ENCODE assay signal across 9 cellular contexts in the genomic region with DNA sequence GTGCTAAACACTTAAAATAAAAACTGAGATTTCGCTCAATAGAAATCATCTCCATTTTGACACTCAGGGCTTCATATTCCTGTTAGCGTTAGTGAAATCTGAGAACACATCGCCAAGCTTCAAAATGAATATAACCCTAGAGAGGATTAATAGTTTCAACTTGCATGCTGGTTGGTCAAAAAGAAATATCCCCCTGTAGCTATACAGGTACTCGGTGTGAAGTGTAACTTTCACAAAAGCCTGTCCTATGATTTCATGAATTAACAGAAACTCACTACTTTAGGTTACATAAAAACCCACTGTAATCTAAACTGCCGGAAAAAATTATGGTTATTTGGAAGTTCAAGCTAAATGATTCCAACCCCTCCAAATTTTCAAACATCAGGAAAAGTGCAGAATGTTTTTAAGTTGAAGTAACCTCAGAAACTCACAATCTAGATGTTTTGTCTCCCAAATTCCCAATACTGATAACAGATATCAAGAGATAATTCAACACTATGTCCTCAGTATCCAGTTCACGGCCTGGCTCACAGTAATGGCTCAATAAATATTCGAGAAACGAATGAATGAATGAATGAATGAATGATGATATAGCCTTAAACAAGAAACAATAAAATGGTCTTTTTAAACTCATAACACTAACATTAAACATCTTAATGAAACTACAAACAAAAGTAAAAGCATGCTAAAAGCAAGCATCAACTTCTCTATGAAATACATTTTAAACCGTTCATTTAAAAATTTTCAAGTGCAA. TPM values are rescaled to one million over a fixed set of nuclear protein-coding genes. Genes with fewer than 3 reads are reported as not detected.
DNase-seq lines count a peak whose midpoint lies in the region; ATAC-seq, FAIRE-seq and TF ChIP-seq lines count a peak whose summit lies in the region.
"Had no signal": no experiment of that assay in that cellular context is flagged by ENCODE, and none has a peak within 500 bp of the region (broad histone marks: within the 10 kb centered on the region; RNA-seq: fewer than 3 reads in every experiment).

No MANE protein-coding gene starts in this region.

- 59 to 64% methylated on average over 9 of the region's 9 CpGs for WGBS in esophagus squamous epithelium, 2 donors

- no peaks in the 10 kb centered on the region for H3K9me3 ChIP-seq in OCI-LY3 (ENCODE audit: insufficient read depth, low read length)
- H3K9me3 ChIP-seq in esophagus squamous epithelium = no peaks in the 10 kb centered on the region
- no peaks in the 10 kb centered on the region for H3K9me3 ChIP-seq in skeletal muscle satellite cell (replicated peaks; ENCODE audit: low read length)

- ATAC-seq in sciatic nerve (no peak), Right ventricle myocardium superior (ENCODE audit: poor library complexity) (no peak)

- DNase-seq in T-helper 2 cell treated with Interferon-gamma antibody and Interleukin-4, amounts not matched to agents 5 μg/mL and 100 μg/mL, for 36 hours (ENCODE audit: low spot score) = no peak
- DNase-seq in T-helper 2 cell = no peak
- no peak for DNase-seq in esophagus squamous epithelium (lab: John Stamatoyannopoulos, UW)
- DNase-seq in frontal cortex (ENCODE audit: low spot score in 2 of 2) = no peak
- DNase-seq in sciatic nerve (ENCODE audit: low spot score) = no peak
- no peak for DNase-seq in Right ventricle myocardium superior
- DNase-seq: stimulated activated CD4-positive, alpha-beta T cell treated with anti-CD3 and anti-CD28 coated beads, Interleukin-15, amount 100 ng/mL, for 24 hours had no signal

- H3K4me2 ChIP-seq in OCI-LY3 (ENCODE audit: low read length) (peak overlapping the region; percentile 92), skeletal muscle satellite cell (ENCODE audit: low read length) (peak overlapping the region; percentile 87)

- peak overlapping the region; percentile 91 for H3K4me3 ChIP-seq in OCI-LY3 (ENCODE audit: low read length)
- peak overlapping the region in 3 of 4 donors; percentile 82 to 84 (median 84) for H3K4me3 ChIP-seq in esophagus squamous epithelium
- H3K4me3 ChIP-seq in skeletal muscle satellite cell (ENCODE audit: low read length) = peak overlapping the region; percentile 77

- H3K36me3 ChIP-seq in OCI-LY3 (replicated peaks; ENCODE audit: low read depth, low read length) (no peaks in the 10 kb centered on the region), esophagus squamous epithelium (no peaks in the 10 kb centered on the region), skeletal muscle satellite cell (ENCODE audit: insufficient read depth, low read length) (no peaks in the 10 kb centered on the region)

- TF ChIP-seq CTCF in OCI-LY3 (IDR thresholded peaks at IDR 0.05; ENCODE audit: low read depth, low read length) (no peak), esophagus squamous epithelium (IDR thresholded peaks at IDR 0.05) (no peak)

- H3K36me3 Mint-ChIP-seq in T-helper 2 cell treated with Interferon-gamma antibody and Interleukin-4, amounts not matched to agents 5 μg/mL and 100 μg/mL, for 36 hours (ENCODE audit: low read depth) = no peaks in the 10 kb centered on the region

- H2AFZ ChIP-seq in OCI-LY3 (ENCODE audit: low read depth, low read length) = no peak overlapping the region

- H3K4me1 Mint-ChIP-seq in T-helper 2 cell treated with Interferon-gamma antibody and Interleukin-4, amounts not matched to agents 5 μg/mL and 100 μg/mL, for 36 hours (ENCODE audit: low read depth) = peaks cover 58% of the 10 kb centered on the region

- H3K79me2 ChIP-seq in OCI-LY3 (ENCODE audit: low read length) = peaks cover 73% of the 10 kb centered on the region

- TF ChIP-seq POLR2A in esophagus squamous epithelium (IDR thresholded peaks at IDR 0.05) = no peak

- H3K27ac ChIP-seq in OCI-LY3 (ENCODE audit: low read length) (no peak overlapping the region), esophagus squamous epithelium (no peak overlapping the region)

- H3K27me3 ChIP-seq in OCI-LY3 (ENCODE audit: low read depth, low read length) (no peaks in the 10 kb centered on the region), esophagus squamous epithelium (no peaks in the 10 kb centered on the region), skeletal muscle satellite cell (ENCODE audit: control insufficient read depth, insufficient read depth, low read length) (no peaks in the 10 kb centered on the region)

- intact Hi-C loops in esophagus squamous epithelium (cut with DNase I) = no loop called here
- intact Hi-C loops in sciatic nerve (cut with DNase I) = no loop called here
- intact Hi-C loops in Right ventricle myocardium superior (cut with DNase I) = no loop called here

- H3K4me3 Mint-ChIP-seq in T-helper 2 cell treated with Interferon-gamma antibody and Interleukin-4, amounts not matched to agents 5 μg/mL and 100 μg/mL, for 36 hours = peak overlapping the region; percentile 99

- peak overlapping the region; percentile 99 for H3K9ac ChIP-seq in OCI-LY3 (ENCODE audit: low read length)
- H3K9ac ChIP-seq in skeletal muscle satellite cell (ENCODE audit: low read depth, low read length) = peak overlapping the region; percentile 89

- no peak overlapping the region for H3K27ac Mint-ChIP-seq in T-helper 2 cell treated with Interferon-gamma antibody and Interleukin-4, amounts not matched to agents 5 μg/mL and 100 μg/mL, for 36 hours

- H3K27me3 Mint-ChIP-seq in T-helper 2 cell treated with Interferon-gamma antibody and Interleukin-4, amounts not matched to agents 5 μg/mL and 100 μg/mL, for 36 hours (ENCODE audit: low read depth) = no peaks in the 10 kb centered on the region

- H3K9me3 Mint-ChIP-seq in T-helper 2 cell treated with Interferon-gamma antibody and Interleukin-4, amounts not matched to agents 5 μg/mL and 100 μg/mL, for 36 hours = no peaks in the 10 kb centered on the region

- peaks cover 61% of the 10 kb centered on the region for H4K20me1 ChIP-seq in OCI-LY3 (ENCODE audit: insufficient read depth, low read length)

- FAIRE-seq in frontal cortex (lab: Jason Lieb, UNC) = no peak

- peaks cover 50% of the 10 kb centered on the region for H3K4me1 ChIP-seq in OCI-LY3 (ENCODE audit: low read length)
- peaks cover 0 to 70% (median 4%) of the 10 kb centered on the region in 3 donors for H3K4me1 ChIP-seq in esophagus squamous epithelium
- peaks cover 13% of the 10 kb centered on the region for H3K4me1 ChIP-seq in skeletal muscle satellite cell (ENCODE audit: control insufficient read depth, insufficient read depth, low read length)

RNA-seq across cellular contexts. Expression of a gene that starts 2.5 kb away (rescaled TPM):
- total RNA-seq in esophagus squamous epithelium (10 to 100 TPM; 11.1 to 24.5 (median 20.0) TPM), frontal cortex (13.5 TPM), sciatic nerve (56.8 TPM), Right ventricle myocardium superior (27.5 TPM)
- total RNA-seq in skeletal muscle satellite cell (2012; rRNA removed) = 10.0 and 11.4 TPM in 2 replicates
